Comparison of ENCODE assay signal across 15 cellular contexts in the genomic region with DNA sequence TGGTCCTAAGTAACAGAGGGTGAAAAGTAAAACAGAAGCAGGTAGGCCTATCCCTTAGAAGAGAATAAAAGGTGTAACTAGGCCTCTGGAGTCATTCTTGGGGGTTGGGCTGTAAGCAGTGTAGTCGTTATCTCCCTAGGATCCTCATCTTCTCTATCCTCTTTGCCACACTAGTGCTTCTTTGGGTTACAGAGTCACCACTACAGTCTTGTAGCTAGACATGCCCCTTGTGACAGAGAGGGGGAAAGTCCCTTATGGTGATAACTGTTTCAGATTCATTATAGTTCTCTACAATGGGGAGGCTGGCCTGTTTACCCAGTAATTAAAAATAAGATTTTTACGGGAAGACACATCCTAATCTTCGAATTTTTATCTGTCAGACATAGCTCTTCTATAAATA. TPM values are rescaled to one million over a fixed set of nuclear protein-coding genes. Genes with fewer than 3 reads are reported as not detected.
A peak's percentile ranks its signal among the peaks of the same experiment; 100 is the strongest.
DNase-seq lines count a peak whose midpoint lies in the region; ATAC-seq and TF ChIP-seq lines count a peak whose summit lies in the region.
"Had no signal": no experiment of that assay in that cellular context is flagged by ENCODE, and none has a peak within 500 bp of the region (broad histone marks: within the 10 kb centered on the region; RNA-seq: fewer than 3 reads in every experiment).

No MANE protein-coding gene starts in this region.

- no peak for TF ChIP-seq EP300 in upper lobe of left lung (IDR thresholded peaks at IDR 0.05)

- no peaks in the 10 kb centered on the region for H3K4me1 ChIP-seq in upper lobe of left lung

- no peak for DNase-seq in activated naive CD8-positive, alpha-beta T cell treated with anti-CD3 and anti-CD28 coated beads, Interleukin-2, amount 50 U/mL, for 24 hours
- DNase-seq in upper lobe of left lung (no peak), chondrocyte (ENCODE audit: low spot score) (no peak), NOMO-1 (lab: John Stamatoyannopoulos, UW; ENCODE audit: unreplicated experiment in 2 of 2) (no peak), UCSD-AML1 (lab: John Stamatoyannopoulos, UW; ENCODE audit: unreplicated experiment) (no peak)
- DNase-seq: amniotic stem cell, DMS 273 treated with DMSO at 0.1 percent for 48 hours, NCI-H146, RPMI8226, substantia nigra, WERI-Rb-1 had no signal

- no peak overlapping the region for H3K4me3 Mint-ChIP-seq in activated naive CD8-positive, alpha-beta T cell treated with anti-CD3 and anti-CD28 coated beads, Interleukin-2, amount 50 U/mL, for 24 hours
- H3K4me3 Mint-ChIP-seq in chondrocyte (ENCODE audit: unreplicated experiment): no peak overlapping the region

- no peaks in the 10 kb centered on the region for H3K9me3 Mint-ChIP-seq in activated naive CD8-positive, alpha-beta T cell treated with anti-CD3 and anti-CD28 coated beads, Interleukin-2, amount 50 U/mL, for 24 hours
- no peaks in the 10 kb centered on the region for H3K9me3 Mint-ChIP-seq in chondrocyte (ENCODE audit: low read depth)

- 84 to 86% methylated on average over 3 of the region's 3 CpGs for WGBS in upper lobe of left lung, 2 donors

- peaks cover 24% of the 10 kb centered on the region for H3K4me1 Mint-ChIP-seq in activated naive CD8-positive, alpha-beta T cell treated with anti-CD3 and anti-CD28 coated beads, Interleukin-2, amount 50 U/mL, for 24 hours
- peaks cover 2% of the 10 kb centered on the region for H3K4me1 Mint-ChIP-seq in chondrocyte (ENCODE audit: low read depth)

- ATAC-seq in GM18517 (IDR thresholded peaks at IDR 0.05; ENCODE audit: unreplicated experiment) (peak; percentile 84), GM19468 (IDR thresholded peaks at IDR 0.05; ENCODE audit: extremely low read depth, unreplicated experiment) (peak; percentile 69), HG03060 (IDR thresholded peaks at IDR 0.05; ENCODE audit: low read depth, unreplicated experiment) (peak; percentile 44), upper lobe of left lung (ENCODE audit: low FRiP score in 2 of 2) (no peak)
- ATAC-seq in activated naive CD8-positive, alpha-beta T cell treated with anti-CD3 and anti-CD28 coated beads, Interleukin-2, amount 50 U/mL, for 24 hours: peak; percentile 97

- H3K27ac Mint-ChIP-seq in activated naive CD8-positive, alpha-beta T cell treated with anti-CD3 and anti-CD28 coated beads, Interleukin-2, amount 50 U/mL, for 24 hours: peak overlapping the region; percentile 29
- H3K27ac Mint-ChIP-seq in chondrocyte (ENCODE audit: unreplicated experiment): no peak overlapping the region

- TF ChIP-seq CTCF in upper lobe of left lung (IDR thresholded peaks at IDR 0.05) (no peak), chondrocyte (IDR thresholded peaks at IDR 0.05) (no peak)

- no peaks in the 10 kb centered on the region for H3K27me3 ChIP-seq in upper lobe of left lung

- H3K36me3 ChIP-seq in upper lobe of left lung: peaks cover 0 to 41% (median 2%) of the 10 kb centered on the region in 4 donors
- H3K36me3 ChIP-seq: WERI-Rb-1 had no signal

- no peak overlapping the region for H3K27ac ChIP-seq in upper lobe of left lung
- H3K27ac ChIP-seq: epithelial cell of prostate, WERI-Rb-1 had no signal

- H3K36me3 Mint-ChIP-seq in activated naive CD8-positive, alpha-beta T cell treated with anti-CD3 and anti-CD28 coated beads, Interleukin-2, amount 50 U/mL, for 24 hours (ENCODE audit: low read depth): peaks cover 20% of the 10 kb centered on the region
- H3K36me3 Mint-ChIP-seq in chondrocyte (ENCODE audit: low read depth): peaks cover 2% of the 10 kb centered on the region

- no peak overlapping the region for H3K4me3 ChIP-seq in upper lobe of left lung

- H3K9me3 ChIP-seq in upper lobe of left lung: no peaks in the 10 kb centered on the region

- TF ChIP-seq POLR2A in upper lobe of left lung (IDR thresholded peaks at IDR 0.05): no peak

- H3K27me3 Mint-ChIP-seq in activated naive CD8-positive, alpha-beta T cell treated with anti-CD3 and anti-CD28 coated beads, Interleukin-2, amount 50 U/mL, for 24 hours: no peaks in the 10 kb centered on the region
- no peaks in the 10 kb centered on the region for H3K27me3 Mint-ChIP-seq in chondrocyte (ENCODE audit: low read depth)

RNA-seq across cellular contexts. Expression of a gene that starts 16.4 kb away (rescaled TPM):
- total RNA-seq in upper lobe of left lung: 10 to 100 TPM; 19.0 to 99.1 (median 45.9) TPM
- total RNA-seq in chondrocyte: 54.4 to 71.3 TPM (median 56.2 TPM) in 3 replicates

Comparison
In these comparisons a context has a peak if more than half of its experiments do, and no peak if none do; other contexts are left out.
1. ATAC-seq: peak in GM18517 (single experiment), GM19468 (single experiment), HG03060 (single experiment) and activated naive CD8-positive, alpha-beta T cell treated with anti-CD3 and anti-CD28 coated beads, Interleukin-2, amount 50 U/mL, for 24 hours (single experiment); none in upper lobe of left lung (0 of 2).